In the genomic region with DNA sequence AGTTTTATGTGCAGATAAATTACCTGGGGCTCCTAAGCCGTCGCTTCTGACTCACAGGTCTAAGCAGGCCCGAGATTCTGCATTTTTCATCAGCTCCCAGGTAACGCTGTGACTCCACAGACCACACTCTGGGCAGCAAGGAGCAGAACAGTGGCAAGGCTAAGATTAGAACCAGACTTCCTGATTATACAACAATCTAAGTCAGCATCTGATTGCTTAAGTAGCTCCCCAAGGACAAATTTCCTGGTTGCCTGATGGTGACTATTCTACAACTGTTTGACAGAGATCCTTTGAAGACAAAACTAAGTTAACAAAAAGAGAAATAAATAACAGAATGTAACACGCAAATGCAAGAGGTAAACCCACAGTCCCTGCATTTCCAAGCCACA, we compare ENCODE assay signal across 9 cellular contexts.
DNase-seq lines count a peak whose midpoint lies in the region; TF ChIP-seq lines count a peak whose summit lies in the region.
"Had no signal": no experiment of that assay in that cellular context is flagged by ENCODE, and none has a peak within 500 bp of the region (broad histone marks: within the 10 kb centered on the region; RNA-seq: fewer than 3 reads in every experiment).

No MANE protein-coding gene starts in this region.

- no peaks in the 10 kb centered on the region for H3K27me3 ChIP-seq in right atrium auricular region
- no peaks in the 10 kb centered on the region for H3K27me3 ChIP-seq in skeletal muscle tissue (ENCODE audit: control insufficient read depth in 3 of 3, insufficient read depth in 3 of 3, low read length in 3 of 3)

- no peaks in the 10 kb centered on the region for H3K27me3 Mint-ChIP-seq in T-helper 2 cell treated with Interferon-gamma antibody and Interleukin-4, amounts not matched to agents 5 μg/mL and 100 μg/mL, for 36 hours (ENCODE audit: low read depth)

- no peaks in the 10 kb centered on the region for H3K9me3 ChIP-seq in right atrium auricular region
- H3K9me3 ChIP-seq in skeletal muscle tissue (ENCODE audit: control insufficient read depth in 3 of 3, low read length in 3 of 3), result no peaks in the 10 kb centered on the region

- H3K4me3 ChIP-seq in right atrium auricular region (no peak overlapping the region), skeletal muscle tissue (ENCODE audit: low read length in 3 of 3) (peak overlapping the region; percentile 8 to 57 (median 34))

- H3K27ac ChIP-seq in angular gyrus (ENCODE audit: low read depth, low read length) (peak overlapping the region; percentile 13), right atrium auricular region (peak overlapping the region; percentile 56 to 66), skeletal muscle tissue (ENCODE audit: low read depth, low read length) (peak overlapping the region; percentile 71)

- no peaks in the 10 kb centered on the region for H3K9me3 Mint-ChIP-seq in T-helper 2 cell treated with Interferon-gamma antibody and Interleukin-4, amounts not matched to agents 5 μg/mL and 100 μg/mL, for 36 hours

- DNase-seq in GF-D8 (lab: John Stamatoyannopoulos, UW) (peak; percentile 42), right atrium auricular region (ENCODE audit: low spot score) (no peak), RKO (ENCODE audit: low spot score) (no peak), SIG-M5 (lab: John Stamatoyannopoulos, UW) (no peak), DMS153 (lab: John Stamatoyannopoulos, UW) (no peak)
- no peak for DNase-seq in T-helper 2 cell treated with Interferon-gamma antibody and Interleukin-4, amounts not matched to agents 5 μg/mL and 100 μg/mL, for 36 hours (ENCODE audit: low spot score)
- DNase-seq: KG1 had no signal

- H3K36me3 ChIP-seq in right atrium auricular region (no peaks in the 10 kb centered on the region), skeletal muscle tissue (ENCODE audit: control insufficient read depth in 3 of 3, insufficient read depth in 3 of 3, low read length in 3 of 3) (peaks cover 1 to 4% (median 2%) of the 10 kb centered on the region in 3 donors)

- no peak overlapping the region for H3K27ac Mint-ChIP-seq in T-helper 2 cell treated with Interferon-gamma antibody and Interleukin-4, amounts not matched to agents 5 μg/mL and 100 μg/mL, for 36 hours

- H3K4me1 ChIP-seq in right atrium auricular region, result peaks cover 0 to 57% of the 10 kb centered on the region in 2 donors
- peaks cover 39 to 47% (median 39%) of the 10 kb centered on the region in 3 donors for H3K4me1 ChIP-seq in skeletal muscle tissue (ENCODE audit: control insufficient read depth in 3 of 3, insufficient read depth in 3 of 3, low read length in 3 of 3)

- H3K9ac ChIP-seq in skeletal muscle tissue (ENCODE audit: low read depth in 1 of 3, low read length in 3 of 3), result peak overlapping the region in 1 of 3 donors; percentile 5

- no peak for TF ChIP-seq CTCF in right atrium auricular region (IDR thresholded peaks at IDR 0.05)

- H3K4me1 Mint-ChIP-seq in T-helper 2 cell treated with Interferon-gamma antibody and Interleukin-4, amounts not matched to agents 5 μg/mL and 100 μg/mL, for 36 hours (ENCODE audit: low read depth), result peaks cover 46% of the 10 kb centered on the region

- peaks cover 22% of the 10 kb centered on the region for H3K36me3 Mint-ChIP-seq in T-helper 2 cell treated with Interferon-gamma antibody and Interleukin-4, amounts not matched to agents 5 μg/mL and 100 μg/mL, for 36 hours (ENCODE audit: low read depth)

- H3K4me3 Mint-ChIP-seq in T-helper 2 cell treated with Interferon-gamma antibody and Interleukin-4, amounts not matched to agents 5 μg/mL and 100 μg/mL, for 36 hours, result no peak overlapping the region

Comparison
In these comparisons a context has a peak if more than half of its experiments do, and no peak if none do; other contexts are left out.
1. H3K27ac ChIP-seq: peak in every context shown above with its lines; median percentile 71 in skeletal muscle tissue; 61 in right atrium auricular region; 13 in angular gyrus.
2. H3K4me3 ChIP-seq: peak in skeletal muscle tissue (3 of 3); none in right atrium auricular region (0 of 2).